17 cellular contexts compared by ENCODE assay signal in genomic region chr10:47214520-47214919, GRCh38.
DNase-seq lines count a peak whose midpoint lies in the region; ATAC-seq, FAIRE-seq and TF ChIP-seq lines count a peak whose summit lies in the region.
"Had no signal": no experiment of that assay in that cellular context is flagged by ENCODE, and none has a peak within 500 bp of the region (broad histone marks: within the 10 kb centered on the region; RNA-seq: fewer than 3 reads in every experiment).

No MANE protein-coding gene starts in this region.

- H3K9ac ChIP-seq in H1 (replicated peaks in 1 of 4; ENCODE audit: extremely low read depth in 1 of 4, low read depth in 3 of 4, low read length in 3 of 4) (no peak overlapping the region), neural progenitor cell (no peak overlapping the region)
- H3K9ac ChIP-seq: GM23248, KMS-11 had no signal

- no peak overlapping the region for H2BK15ac ChIP-seq in H1 (ENCODE audit: low read length)

- H2BK5ac ChIP-seq in H1 (ENCODE audit: low read depth, low read length): no peak overlapping the region

- no peak overlapping the region for H3K56ac ChIP-seq in H1 (replicated peaks; ENCODE audit: insufficient read length, low read depth, low read length)

- H3K23me2 ChIP-seq in H1 (ENCODE audit: low read depth, low read length): no peaks in the 10 kb centered on the region

- H3K36me3 Mint-ChIP-seq in GM23338 (ENCODE audit: low read depth) (peaks cover 3% of the 10 kb centered on the region; the same call in 1 of the 3 replicates), neural progenitor cell (no peaks in the 10 kb centered on the region)
- peaks cover 3% of the 10 kb centered on the region for H3K36me3 Mint-ChIP-seq in T-helper 2 cell treated with Interferon-gamma antibody and Interleukin-4, amounts not matched to agents 5 μg/mL and 100 μg/mL, for 36 hours (ENCODE audit: low read depth)
- H3K36me3 Mint-ChIP-seq: CD14-positive monocyte had no signal

- H3K9me3 Mint-ChIP-seq in GM23338: peaks cover 14% of the 10 kb centered on the region
- peaks cover 5% of the 10 kb centered on the region for H3K9me3 Mint-ChIP-seq in neural progenitor cell
- peaks cover 17% of the 10 kb centered on the region for H3K9me3 Mint-ChIP-seq in T-helper 2 cell treated with Interferon-gamma antibody and Interleukin-4, amounts not matched to agents 5 μg/mL and 100 μg/mL, for 36 hours

- TF ChIP-seq POLR2A in A549 (IDR thresholded peaks at IDR 0.05; ENCODE audit: low read length) (no peak), H1 (IDR thresholded peaks at IDR 0.05; ENCODE audit: control extremely low read depth in 1 of 2, low read depth in 2 of 2, low read length in 2 of 2) (no peak)

- no peak for TF ChIP-seq RAD21 in A549 (conservative IDR thresholded peaks at IDR 0.05 in 1 of 2, IDR thresholded peaks at IDR 0.05 in 1 of 2)
- no peak for TF ChIP-seq RAD21 in H1 (IDR thresholded peaks at IDR 0.05 in 1 of 2, conservative IDR thresholded peaks at IDR 0.05 in 1 of 2; ENCODE audit: low read depth in 2 of 2, low read length in 2 of 2)

- peaks cover 6% of the 10 kb centered on the region; the same call in 1 of the 2 replicates for H3K9me2 ChIP-seq in GM23338 (ENCODE audit: insufficient read depth)

- H2AFZ ChIP-seq in GM23338 (peak overlapping the region; percentile 69; the same call in 1 of the 2 replicates), H1 (ENCODE audit: low read length) (peak overlapping the region; percentile 19; the same call in 1 of the 2 replicates), neural progenitor cell (replicated peaks) (peak overlapping the region; percentile 36)
- H2AFZ ChIP-seq: GM23248 had no signal

- no peak overlapping the region for H3K4me3 ChIP-seq in A549
- no peak overlapping the region for H3K4me3 ChIP-seq in GM23338
- H3K4me3 ChIP-seq in H1 (ENCODE audit: extremely low read depth in 1 of 4, insufficient read depth in 2 of 4, low read depth in 3 of 4, low read length in 4 of 4): no peak overlapping the region
- H3K4me3 ChIP-seq in neural progenitor cell: no peak overlapping the region
- H3K4me3 ChIP-seq: GM23248 had no signal

- peak in 1 of 2 experiments; percentile 45 for DNase-seq in A549 (ENCODE audit: low read depth in 1 of 2, low spot score in 1 of 2)
- DNase-seq in GM23338 (ENCODE audit: low spot score): no peak
- DNase-seq in H1 (ENCODE audit: low read depth in 1 of 2, low spot score in 2 of 2): no peak
- DNase-seq in neural progenitor cell (ENCODE audit: low spot score): no peak
- DNase-seq in T-helper 2 cell treated with Interferon-gamma antibody and Interleukin-4, amounts not matched to agents 5 μg/mL and 100 μg/mL, for 36 hours (ENCODE audit: low spot score): no peak
- no peak for DNase-seq in stimulated activated CD4-positive, alpha-beta T cell treated with anti-CD3 and anti-CD28 coated beads, Interleukin-2, amount 100 ng/mL, for 48 hours
- no peak for DNase-seq in NCI-H1417 (lab: John Stamatoyannopoulos, UW)
- DNase-seq: AML-193, DMS153, GM23248, NCI-H1048, NCI-H187, NCI-H226, NCI-H526 treated with DMSO at 0.1 percent for 48 hours had no signal

- H3K9me3 ChIP-seq in A549: peaks cover 6% of the 10 kb centered on the region; the same call in 1 of the 3 replicates
- H3K9me3 ChIP-seq in H1 (ENCODE audit: insufficient read depth in 2 of 2, low read depth in 1 of 2, low read length in 1 of 2): peaks cover 2 to 4% of the 10 kb centered on the region in 2 experiments; a peak in 1 of 4 replicates
- no peaks in the 10 kb centered on the region for H3K9me3 ChIP-seq in neural progenitor cell (ENCODE audit: low read depth)

- H3K18ac ChIP-seq in H1 (ENCODE audit: extremely low read depth, low read length): peak overlapping the region; percentile 51; the same call in 1 of the 2 replicates

- H3K4me1 Mint-ChIP-seq in GM23338: peaks cover 2% of the 10 kb centered on the region; the same call in 2 of the 3 replicates
- peaks cover 17% of the 10 kb centered on the region for H3K4me1 Mint-ChIP-seq in neural progenitor cell
- peaks cover 20% of the 10 kb centered on the region for H3K4me1 Mint-ChIP-seq in T-helper 2 cell treated with Interferon-gamma antibody and Interleukin-4, amounts not matched to agents 5 μg/mL and 100 μg/mL, for 36 hours (ENCODE audit: low read depth)
- H3K4me1 Mint-ChIP-seq: CD14-positive monocyte had no signal

- TF ChIP-seq EP300 in A549 (IDR thresholded peaks at IDR 0.05) (no peak), H1 (IDR thresholded peaks at IDR 0.05; ENCODE audit: borderline replicate concordance in 1 of 2, low read depth in 2 of 2, low read length in 2 of 2) (no peak)

- H3F3A ChIP-seq in GM23338 (replicated peaks; ENCODE audit: low read depth): no peaks in the 10 kb centered on the region
- no peaks in the 10 kb centered on the region for H3F3A ChIP-seq in neural progenitor cell (ENCODE audit: low read depth)

- H3K4ac ChIP-seq in H1 (replicated peaks; ENCODE audit: insufficient read length, low read depth, low read length): no peak overlapping the region

- no peaks in the 10 kb centered on the region for H3K79me1 ChIP-seq in H1 (ENCODE audit: low read depth, low read length)

- FAIRE-seq in A549 (lab: Jason Lieb, UNC) (no peak), H1 (lab: Jason Lieb, UNC) (no peak)

- H4K8ac ChIP-seq in H1 (ENCODE audit: extremely low read depth, insufficient read depth, low read length): no peak overlapping the region

- no peak overlapping the region for H2BK20ac ChIP-seq in H1 (ENCODE audit: low read length)

- no peaks in the 10 kb centered on the region for H3K36me3 ChIP-seq in GM23338 (ENCODE audit: insufficient read depth)
- H3K36me3 ChIP-seq in H1 (ENCODE audit: control insufficient read depth in 2 of 4, insufficient read depth in 4 of 4, low read length in 3 of 4): no peaks in the 10 kb centered on the region
- no peaks in the 10 kb centered on the region for H3K36me3 ChIP-seq in neural progenitor cell

- H3K4me2 ChIP-seq in A549 (peak overlapping the region; percentile 4; the same call in 1 of the 3 replicates), GM23338 (no peak overlapping the region), H1 (ENCODE audit: insufficient read depth in 1 of 2, low read depth in 2 of 2, low read length in 2 of 2) (no peak overlapping the region), neural progenitor cell (no peak overlapping the region)
- H3K4me2 ChIP-seq: KMS-11 had no signal

- H4K91ac ChIP-seq in H1 (replicated peaks; ENCODE audit: insufficient read length, low read length): no peak overlapping the region

- H4K20me1 ChIP-seq in GM23338 (replicated peaks; ENCODE audit: insufficient read depth): no peaks in the 10 kb centered on the region
- no peaks in the 10 kb centered on the region for H4K20me1 ChIP-seq in H1 (replicated peaks in 1 of 2; ENCODE audit: control insufficient read depth in 1 of 2, insufficient read depth in 2 of 2, low read length in 2 of 2)
- no peaks in the 10 kb centered on the region for H4K20me1 ChIP-seq in neural progenitor cell (ENCODE audit: low read depth)

- H3K27ac Mint-ChIP-seq in GM23338 (no peak overlapping the region), neural progenitor cell (no peak overlapping the region)
- no peak overlapping the region for H3K27ac Mint-ChIP-seq in T-helper 2 cell treated with Interferon-gamma antibody and Interleukin-4, amounts not matched to agents 5 μg/mL and 100 μg/mL, for 36 hours
- H3K27ac Mint-ChIP-seq: CD14-positive monocyte had no signal

- ATAC-seq in A549: peak; percentile 50 to 65; a peak in 4 of 6 replicates
- no peak for ATAC-seq in GM23338
- ATAC-seq in GM21717 (IDR thresholded peaks at IDR 0.05; ENCODE audit: unreplicated experiment): no peak

- no peak overlapping the region for H4K5ac ChIP-seq in H1 (ENCODE audit: insufficient read length, low read depth, low read length)

- CTCF ChIA-PET in A549 (lab: Yijun Ruan, JAX) (no interaction called here), H1 (lab: Charles Lee; ENCODE audit: partially characterized antibody) (no interaction called here)

- no peak for TF ChIP-seq CTCF in A549 (IDR thresholded peaks at IDR 0.05)
- TF ChIP-seq CTCF in GM23338 (conservative IDR thresholded peaks at IDR 0.05; ENCODE audit: low read depth in 2 of 2): no peak
- no peak for TF ChIP-seq CTCF in H1 (IDR thresholded peaks at IDR 0.05; ENCODE audit: control extremely low read depth in 1 of 3, insufficient read depth in 1 of 3, low read depth in 1 of 3, low read length in 3 of 3)
- no peak for TF ChIP-seq CTCF in neural progenitor cell (IDR thresholded peaks at IDR 0.05)

- H3K4me3 Mint-ChIP-seq in GM23338 (no peak overlapping the region), neural progenitor cell (no peak overlapping the region)
- no peak overlapping the region for H3K4me3 Mint-ChIP-seq in T-helper 2 cell treated with Interferon-gamma antibody and Interleukin-4, amounts not matched to agents 5 μg/mL and 100 μg/mL, for 36 hours
- H3K4me3 Mint-ChIP-seq: CD14-positive monocyte had no signal

- H3K27me3 Mint-ChIP-seq in GM23338 (ENCODE audit: insufficient read depth, low read depth, poor library complexity): peaks cover 5% of the 10 kb centered on the region
- peaks cover 6% of the 10 kb centered on the region for H3K27me3 Mint-ChIP-seq in neural progenitor cell (ENCODE audit: insufficient read depth, low read depth)
- peaks cover 2% of the 10 kb centered on the region for H3K27me3 Mint-ChIP-seq in T-helper 2 cell treated with Interferon-gamma antibody and Interleukin-4, amounts not matched to agents 5 μg/mL and 100 μg/mL, for 36 hours (ENCODE audit: low read depth)

- H3K79me2 ChIP-seq in GM23338 (replicated peaks; ENCODE audit: insufficient read depth): no peaks in the 10 kb centered on the region
- no peaks in the 10 kb centered on the region for H3K79me2 ChIP-seq in H1 (ENCODE audit: control insufficient read depth in 1 of 2, insufficient read depth in 2 of 2, low read length in 2 of 2)
- H3K79me2 ChIP-seq in neural progenitor cell (ENCODE audit: low read depth): no peaks in the 10 kb centered on the region

- H3K4me1 ChIP-seq in A549 (peaks cover 10% of the 10 kb centered on the region), GM23338 (ENCODE audit: insufficient read depth) (no peaks in the 10 kb centered on the region), H1 (replicated peaks in 1 of 4; ENCODE audit: control insufficient read depth in 3 of 4, insufficient read depth in 4 of 4, low read length in 3 of 4) (peaks cover 0 to 2% (median 0%) of the 10 kb centered on the region in 4 experiments; a peak in 1 of 7 replicates), neural progenitor cell (no peaks in the 10 kb centered on the region)

- POLR2A ChIA-PET in A549 (lab: Yijun Ruan, JAX) (no interaction called here), H1 (lab: Charles Lee; ENCODE audit: partially characterized antibody) (no interaction called here)

- H3K23ac ChIP-seq in H1 (ENCODE audit: insufficient read length): no peak overlapping the region

- H3K27me3 ChIP-seq in GM23338 (ENCODE audit: insufficient read depth) (no peaks in the 10 kb centered on the region), H1 (replicated peaks in 1 of 4; ENCODE audit: control insufficient read depth in 3 of 4, extremely low read depth in 1 of 4, insufficient read depth in 3 of 4, low read length in 3 of 4) (no peaks in the 10 kb centered on the region), neural progenitor cell (no peaks in the 10 kb centered on the region)

- H2AK5ac ChIP-seq in H1 (ENCODE audit: low read depth, low read length): no peak overlapping the region

- no peak overlapping the region for H2BK120ac ChIP-seq in H1 (replicated peaks; ENCODE audit: low read depth, low read length)

- H3K14ac ChIP-seq in H1 (ENCODE audit: insufficient read length): no peak overlapping the region

- no peak overlapping the region for H2BK12ac ChIP-seq in H1 (ENCODE audit: low read depth, low read length)

- H3K27ac ChIP-seq in A549 (peak overlapping the region; percentile 15 to 82), GM23338 (ENCODE audit: low read depth) (no peak overlapping the region), H1 (ENCODE audit: low read depth, low read length) (no peak overlapping the region), neural progenitor cell (no peak overlapping the region)
- H3K27ac ChIP-seq: GM23248, KMS-11 had no signal

Comparison
In these comparisons a context has a peak if more than half of its experiments do, and no peak if none do; other contexts are left out.
1. ATAC-seq: peak in A549 (2 of 2); none in GM23338 (single experiment) and GM21717 (single experiment).
2. H3K27ac ChIP-seq: peak in A549 (2 of 2); none in GM23338 (single experiment), H1 (single experiment) and neural progenitor cell (single experiment).
3. H2AFZ ChIP-seq: peak in every context shown above with its lines; median percentile 69 in GM23338; 36 in neural progenitor cell; 19 in H1.
4. Of the 18 proteins assayed by ChIP-seq in both H1 and A549: peak only in H1: none; only in A549: MAFK and MAX; in both: none; in neither: 16.